ENCODE assay signal across 9 cellular contexts in genomic region chr17:75087558-75088453, GRCh38.
DNase-seq lines count a peak whose midpoint lies in the region; ATAC-seq, FAIRE-seq and TF ChIP-seq lines count a peak whose summit lies in the region.
"Had no signal": no experiment of that assay in that cellular context is flagged by ENCODE, and none has a peak within 500 bp of the region (broad histone marks: within the 10 kb centered on the region; RNA-seq: fewer than 3 reads in every experiment).

Gene SLC16A5 (plus strand): TSS chr17:75087954. CDS start chr17:75093637, 5,683 bp downstream.

- peak within 1 kb of the TSS; percentile 91 to 99 (median 97) for H3K4me2 ChIP-seq in BLaER1 treated with 17β-estradiol and CSF1 and Interleukin-3, amounts not matched to agents 10 nM and 100 nM
- H3K4me2 ChIP-seq: KMS-11 had no signal

- peaks cover 0 to 12% (median 0%) of the 10 kb centered on the region in 11 experiments; a peak in 1 of 22 replicates for H4K20me1 ChIP-seq in BLaER1 treated with 17β-estradiol and CSF1 and Interleukin-3, amounts not matched to agents 10 nM and 100 nM

- peaks cover 43 to 96% (median 75%) of the 10 kb centered on the region in 10 experiments for H3K4me1 ChIP-seq in BLaER1 treated with 17β-estradiol and CSF1 and Interleukin-3, amounts not matched to agents 10 nM and 100 nM
- H3K4me1 ChIP-seq in NT2/D1 (ENCODE audit: insufficient read depth, insufficient read length) (peaks cover 18% of the 10 kb centered on the region), neutrophil (ENCODE audit: control insufficient read depth in 1 of 2, insufficient read depth in 1 of 2, low read depth in 1 of 2, low read length in 1 of 2) (peaks cover 49 to 55% of the 10 kb centered on the region in 2 experiments)

- H3K9me3 Mint-ChIP-seq in activated naive CD4-positive, alpha-beta T cell treated with anti-CD3 and anti-CD28 coated beads, Interleukin-2, amount 50 U/mL, for 24 hours, result no peaks in the 10 kb centered on the region

- peak within 1 kb of the TSS; percentile 80 to 90 (median 86) for H3K9ac ChIP-seq in BLaER1 treated with 17β-estradiol and CSF1 and Interleukin-3, amounts not matched to agents 10 nM and 100 nM
- H3K9ac ChIP-seq in NT2/D1 (ENCODE audit: insufficient read length, low read depth), result peak within 1 kb of the TSS; percentile 98
- H3K9ac ChIP-seq: KMS-11 had no signal

- peak within 1 kb of the TSS; percentile 80 for H3K4me3 Mint-ChIP-seq in activated naive CD4-positive, alpha-beta T cell treated with anti-CD3 and anti-CD28 coated beads, Interleukin-2, amount 50 U/mL, for 24 hours

- H3K36me3 ChIP-seq in BLaER1 treated with 17β-estradiol and CSF1 and Interleukin-3, amounts not matched to agents 10 nM and 100 nM, result no peaks in the 10 kb centered on the region
- H3K36me3 ChIP-seq in NT2/D1 (ENCODE audit: insufficient read depth, insufficient read length, low read length) (peaks cover 2% of the 10 kb centered on the region), neutrophil (no peaks in the 10 kb centered on the region)

- H3K27me3 ChIP-seq in BLaER1 treated with 17β-estradiol and CSF1 and Interleukin-3, amounts not matched to agents 10 nM and 100 nM, result peaks cover 0 to 5% (median 0%) of the 10 kb centered on the region in 11 experiments; a peak in 2 of 22 replicates
- no peaks in the 10 kb centered on the region for H3K27me3 ChIP-seq in NT2/D1 (ENCODE audit: insufficient read depth, insufficient read length)
- no peaks in the 10 kb centered on the region for H3K27me3 ChIP-seq in neutrophil

- ATAC-seq in GM21381 (IDR thresholded peaks at IDR 0.05; ENCODE audit: unreplicated experiment) (peak; percentile 55), GM21529 (IDR thresholded peaks at IDR 0.05; ENCODE audit: unreplicated experiment) (no peak)

- no peaks in the 10 kb centered on the region for H3K27me3 Mint-ChIP-seq in activated naive CD4-positive, alpha-beta T cell treated with anti-CD3 and anti-CD28 coated beads, Interleukin-2, amount 50 U/mL, for 24 hours

- H3K27ac ChIP-seq in BLaER1 treated with 17β-estradiol and CSF1 and Interleukin-3, amounts not matched to agents 10 nM and 100 nM, result peak within 1 kb of the TSS; percentile 79 to 93 (median 89)
- peak within 1 kb of the TSS; percentile 99 for H3K27ac ChIP-seq in neutrophil
- H3K27ac ChIP-seq: KMS-11 had no signal

- TF ChIP-seq CTCF in neutrophil (IDR thresholded peaks at IDR 0.05), result peak; percentile 30

- no peaks in the 10 kb centered on the region for H3K36me3 Mint-ChIP-seq in activated naive CD4-positive, alpha-beta T cell treated with anti-CD3 and anti-CD28 coated beads, Interleukin-2, amount 50 U/mL, for 24 hours

- peak within 1 kb of the TSS; percentile 86 for H3K27ac Mint-ChIP-seq in activated naive CD4-positive, alpha-beta T cell treated with anti-CD3 and anti-CD28 coated beads, Interleukin-2, amount 50 U/mL, for 24 hours

- peak within 1 kb of the TSS; percentile 59 to 76 (median 68) for H3K4me3 ChIP-seq in BLaER1 treated with 17β-estradiol and CSF1 and Interleukin-3, amounts not matched to agents 10 nM and 100 nM
- H3K4me3 ChIP-seq in NT2/D1 (ENCODE audit: insufficient read length, low read depth) (peak within 1 kb of the TSS; percentile 81), neutrophil (ENCODE audit: low read depth in 1 of 2, low read length in 1 of 2) (peak within 1 kb of the TSS; percentile 80 to 86)

- peaks cover 59% of the 10 kb centered on the region for H3K4me1 Mint-ChIP-seq in activated naive CD4-positive, alpha-beta T cell treated with anti-CD3 and anti-CD28 coated beads, Interleukin-2, amount 50 U/mL, for 24 hours

- no peak for FAIRE-seq in urothelium cell line (lab: Jason Lieb, UNC)

- DNase-seq in NT2/D1 (ENCODE audit: low read depth, low spot score) (peak; percentile 81), germinal center (ENCODE audit: low spot score) (peak; percentile 33), urothelium cell line (ENCODE audit: low spot score) (no peak)

- no peaks in the 10 kb centered on the region for H3K9me3 ChIP-seq in BLaER1 treated with 17β-estradiol and CSF1 and Interleukin-3, amounts not matched to agents 10 nM and 100 nM (replicated peaks in 1 of 11)
- no peaks in the 10 kb centered on the region for H3K9me3 ChIP-seq in NT2/D1 (ENCODE audit: insufficient read depth, low read length)
- H3K9me3 ChIP-seq in neutrophil, result no peaks in the 10 kb centered on the region
